8 cellular contexts compared by ENCODE assay signal in genomic region chr9:92138960-92139540, GRCh38. TPM values are rescaled to one million over a fixed set of nuclear protein-coding genes. Genes with fewer than 3 reads are reported as not detected.
DNase-seq lines count a peak whose midpoint lies in the region; ATAC-seq, FAIRE-seq and TF ChIP-seq lines count a peak whose summit lies in the region.
"Not testable (repeated sequence)": the region's sequence is repeated elsewhere in the genome, so short reads cannot be mapped to it uniquely, and the experiment has no call there.

No MANE protein-coding gene starts in this region.

- H2BK15ac ChIP-seq in neuronal stem cell (ENCODE audit: low read length): not testable (repeated sequence)

- not testable (repeated sequence) for H3K23ac ChIP-seq in neuronal stem cell (ENCODE audit: low read depth, low read length, poor library complexity)

- not testable (repeated sequence) for FAIRE-seq in A549 (lab: Jason Lieb, UNC); keratinocyte (lab: Jason Lieb, UNC)

- not testable (repeated sequence) for H4K8ac ChIP-seq in neuronal stem cell (ENCODE audit: low read depth, low read length)

- H3K79me1 ChIP-seq in neuronal stem cell (ENCODE audit: low read depth, low read length): not testable (repeated sequence)

- peak; percentile 64 to 72 for ATAC-seq in A549

- DNase-seq in A549 (ENCODE audit: low read depth in 1 of 2, low spot score in 1 of 2) (peak; percentile 27 to 63), DMS114 treated with DMSO at 0.1 percent for 48 hours (lab: John Stamatoyannopoulos, UW; ENCODE audit: unreplicated experiment) (peak; percentile 1), HK-2 (ENCODE audit: unreplicated experiment) (peak; percentile 73), RPMI7951 (ENCODE audit: low read depth) (peak; percentile 36)
- DNase-seq in astrocyte of the cerebellum (ENCODE audit: low read depth); epithelial cell of esophagus (ENCODE audit: low read depth); keratinocyte (ENCODE audit: low read depth, low spot score); neuronal stem cell (ENCODE audit: low spot score): not testable (repeated sequence)

- not testable (repeated sequence) for H3K9ac ChIP-seq in keratinocyte (ENCODE audit: control insufficient read depth, extremely low read depth, insufficient read depth, low read length); neuronal stem cell (ENCODE audit: low read depth, low read length, poor library complexity)

- H4K20me1 ChIP-seq in keratinocyte (ENCODE audit: control insufficient read depth, extremely low read depth, insufficient read depth, low read length): not testable (repeated sequence)

- H2BK5ac ChIP-seq in neuronal stem cell (ENCODE audit: low read length): peak overlapping the region; percentile 10

- 84% methylated on average over 3 of the region's 5 CpGs for WGBS in A549 (ENCODE audit: missing lambda C conversion rate)
- WGBS in neuronal stem cell (ENCODE audit: extremely low coverage in 2 of 2, insufficient read length in 2 of 2, insufficient replicate concordance in 1 of 2), 2 donors: no CpG with 5 or more reads among the region's 5 CpGs

- H3K4me2 ChIP-seq in A549; keratinocyte (ENCODE audit: control insufficient read depth, extremely low read depth, insufficient read depth, low read depth, low read length); neuronal stem cell (ENCODE audit: insufficient read depth, low read length, poor library complexity, severe bottlenecking): not testable (repeated sequence)

- not testable (repeated sequence) for TF ChIP-seq EP300 in A549 (IDR thresholded peaks at IDR 0.05)

- H3K79me2 ChIP-seq in keratinocyte (ENCODE audit: control insufficient read depth, insufficient read depth, low read length): not testable (repeated sequence)

- dilution Hi-C loops in keratinocyte (cut with MboI; ENCODE audit: extremely low pct_ligation_motif_present, low sequenced_read_pairs): not testable (repeated sequence)

- H3K27ac ChIP-seq in A549: peak overlapping the region in 1 of 2 experiments; percentile 39; a peak in 2 of 6 replicates
- H3K27ac ChIP-seq in keratinocyte (ENCODE audit: control insufficient read depth, insufficient read depth, low read length); neuronal stem cell (replicated peaks; ENCODE audit: low read length): not testable (repeated sequence)

- peaks cover 20% of the 10 kb centered on the region for H3K27me3 ChIP-seq in keratinocyte (ENCODE audit: control insufficient read depth, extremely low read depth, insufficient read depth, low read length)
- peaks cover 0 to 54% (median 21%) of the 10 kb centered on the region in 3 experiments for H3K27me3 ChIP-seq in neuronal stem cell (ENCODE audit: control insufficient read depth in 3 of 3, insufficient read depth in 3 of 3, low read depth in 1 of 3, low read length in 3 of 3)

- H4K91ac ChIP-seq in neuronal stem cell (ENCODE audit: low read depth, low read length, poor library complexity): not testable (repeated sequence)

- H3K18ac ChIP-seq in neuronal stem cell (ENCODE audit: low read length): not testable (repeated sequence)

- H2BK12ac ChIP-seq in neuronal stem cell (ENCODE audit: low read length): not testable (repeated sequence)

- H2BK120ac ChIP-seq in neuronal stem cell (ENCODE audit: low read depth, low read length): not testable (repeated sequence)

- POLR2A ChIA-PET in A549 (lab: Yijun Ruan, JAX): not testable (repeated sequence)

- H3K9me3 ChIP-seq in A549; keratinocyte (ENCODE audit: control insufficient read depth, low read depth, low read length); neuronal stem cell (replicated peaks in 1 of 2; ENCODE audit: control insufficient read depth in 2 of 2, insufficient read depth in 1 of 2, low read depth in 1 of 2, low read length in 2 of 2): not testable (repeated sequence)

- H3K4me1 ChIP-seq in A549: not testable (repeated sequence)
- H3K4me1 ChIP-seq in keratinocyte (ENCODE audit: control insufficient read depth, extremely low read depth, insufficient read depth, low read length): peaks cover 13% of the 10 kb centered on the region
- peaks cover 6 to 12% of the 10 kb centered on the region in 2 donors for H3K4me1 ChIP-seq in neuronal stem cell (ENCODE audit: control insufficient read depth in 2 of 2, insufficient read depth in 1 of 2, low read depth in 1 of 2, low read length in 2 of 2)

- in situ Hi-C loops in astrocyte of the cerebellum (cut with HindIII; ENCODE audit: low sequenced_read_pairs): not testable (repeated sequence)

- TF ChIP-seq POLR2A in A549 (IDR thresholded peaks at IDR 0.05; ENCODE audit: low read length): not testable (repeated sequence)

- H3K36me3 ChIP-seq in keratinocyte (ENCODE audit: control insufficient read depth in 2 of 2, extremely low read depth in 1 of 2, insufficient read depth in 2 of 2, low read length in 2 of 2); neuronal stem cell (replicated peaks in 1 of 2; ENCODE audit: control insufficient read depth in 2 of 2, insufficient read depth in 2 of 2, low read length in 2 of 2): not testable (repeated sequence)

- not testable (repeated sequence) for H3K14ac ChIP-seq in neuronal stem cell (ENCODE audit: low read length)

- CTCF ChIA-PET in A549 (lab: Yijun Ruan, JAX): interaction anchor here (0.6 to 10.8 kb wide), 67 partner anchors 10 to 651 kb away, joined by 3 to 214 read pairs (median 6); partner anchors contain the start of genes CENPP, NOL8 and SPTLC1

- not testable (repeated sequence) for H2AFZ ChIP-seq in keratinocyte (ENCODE audit: control insufficient read depth, low read length)
- H2AFZ ChIP-seq in neuronal stem cell (ENCODE audit: low read length): peak overlapping the region; percentile 93

- TF ChIP-seq RAD21 in A549 (conservative IDR thresholded peaks at IDR 0.05 in 1 of 2, IDR thresholded peaks at IDR 0.05 in 1 of 2): not testable (repeated sequence)

- H3K4me3 ChIP-seq in A549; astrocyte of the cerebellum (ENCODE audit: low read depth, low read length); epithelial cell of esophagus (ENCODE audit: low read length); keratinocyte (ENCODE audit: control insufficient read depth in 2 of 3, extremely low read depth in 1 of 3, insufficient read depth in 2 of 3, low read depth in 1 of 3, low read length in 3 of 3); neuronal stem cell (ENCODE audit: low read length in 2 of 2): not testable (repeated sequence)

- peak overlapping the region; percentile 61 for H2AK5ac ChIP-seq in neuronal stem cell (ENCODE audit: low read depth, low read length)

- TF ChIP-seq CTCF in A549 (IDR thresholded peaks at IDR 0.05): not testable (repeated sequence)
- TF ChIP-seq CTCF in astrocyte of the cerebellum (IDR thresholded peaks at IDR 0.05; ENCODE audit: low read depth, low read length, missing control alignments) (peak; percentile 61), epithelial cell of esophagus (IDR thresholded peaks at IDR 0.05; ENCODE audit: insufficient read depth, low read depth, low read length, missing control alignments) (peak; percentile 22), keratinocyte (optimal IDR thresholded peaks at IDR 0.05 in 1 of 3, IDR thresholded peaks at IDR 0.05 in 1 of 3, conservative IDR thresholded peaks at IDR 0.05 in 1 of 3; ENCODE audit: extremely low read depth in 1 of 3, insufficient read depth in 2 of 3, low read length in 3 of 3) (peak in 2 of 3 experiments; percentile 18 to 34)

- H3K4ac ChIP-seq in neuronal stem cell (ENCODE audit: low read length): not testable (repeated sequence)

- H3K9me1 ChIP-seq in keratinocyte (ENCODE audit: control insufficient read depth, extremely low read depth, insufficient read depth, low read length): not testable (repeated sequence)

RNA-seq across cellular contexts. Expression of gene SPTLC1, which starts 23.8 kb away (rescaled TPM):
- 112 and 122 TPM in 2 replicates for polyA plus RNA-seq in A549 (2011; rRNA removed)
- 35.7 and 36.2 TPM in 2 replicates for polyA plus RNA-seq in A549 (2012; cell fraction: cytosol; rRNA removed)
- polyA plus RNA-seq in A549 (2012; cell fraction: nucleus; rRNA removed): 33.2 and 34.5 TPM in 2 replicates
- polyA plus RNA-seq in A549 (2017; fragmentation: RNase III; extraction: RNeasy Plus Mini Kit Qiagen cat#74134 plus additional on column Dnase treatment): 63.6 to 63.7 TPM (median 63.6 TPM) in 3 replicates
- 56.3 and 77.0 TPM in 2 replicates for polyA minus RNA-seq in A549 (2011; rRNA and poly(A)+ RNA removed)
- total RNA-seq in RPMI7951 (2014; rRNA removed; shearing (Covaris generic)): 73.2 and 87.7 TPM in 2 replicates
- polyA plus RNA-seq in keratinocyte: 93.4 to 123 TPM (median 93.6 TPM) in 3 replicates
- polyA plus RNA-seq in keratinocyte (2011; ENCODE audit: low read depth): 160 TPM
- 36.7 and 66.6 TPM in 2 replicates for polyA plus RNA-seq in keratinocyte (2011; cell fraction: cytosol; rRNA removed)
- polyA plus RNA-seq in keratinocyte (2011; cell fraction: nucleus; rRNA removed): 136 and 161 TPM in 2 replicates
- polyA plus RNA-seq in keratinocyte (2012; ENCODE audit: low replicate concordance): 62.2 and 70.2 TPM in 2 replicates
- polyA minus RNA-seq in keratinocyte: 48.0 to 92.3 TPM (median 82.8 TPM) in 3 replicates
- polyA minus RNA-seq in keratinocyte (2011; cell fraction: cytosol; rRNA and poly(A)+ RNA removed): 68.1 TPM
- polyA minus RNA-seq in keratinocyte (2011; cell fraction: nucleus; rRNA and poly(A)+ RNA removed): 116 and 189 TPM in 2 replicates
- polyA plus RNA-seq in neuronal stem cell (2013, experiment 1 of 2): 52.6 TPM
- polyA plus RNA-seq in neuronal stem cell (2013, experiment 2 of 2): 53.4 TPM
